Comparison of ENCODE assay signal across 8 cellular contexts in the genomic region with DNA sequence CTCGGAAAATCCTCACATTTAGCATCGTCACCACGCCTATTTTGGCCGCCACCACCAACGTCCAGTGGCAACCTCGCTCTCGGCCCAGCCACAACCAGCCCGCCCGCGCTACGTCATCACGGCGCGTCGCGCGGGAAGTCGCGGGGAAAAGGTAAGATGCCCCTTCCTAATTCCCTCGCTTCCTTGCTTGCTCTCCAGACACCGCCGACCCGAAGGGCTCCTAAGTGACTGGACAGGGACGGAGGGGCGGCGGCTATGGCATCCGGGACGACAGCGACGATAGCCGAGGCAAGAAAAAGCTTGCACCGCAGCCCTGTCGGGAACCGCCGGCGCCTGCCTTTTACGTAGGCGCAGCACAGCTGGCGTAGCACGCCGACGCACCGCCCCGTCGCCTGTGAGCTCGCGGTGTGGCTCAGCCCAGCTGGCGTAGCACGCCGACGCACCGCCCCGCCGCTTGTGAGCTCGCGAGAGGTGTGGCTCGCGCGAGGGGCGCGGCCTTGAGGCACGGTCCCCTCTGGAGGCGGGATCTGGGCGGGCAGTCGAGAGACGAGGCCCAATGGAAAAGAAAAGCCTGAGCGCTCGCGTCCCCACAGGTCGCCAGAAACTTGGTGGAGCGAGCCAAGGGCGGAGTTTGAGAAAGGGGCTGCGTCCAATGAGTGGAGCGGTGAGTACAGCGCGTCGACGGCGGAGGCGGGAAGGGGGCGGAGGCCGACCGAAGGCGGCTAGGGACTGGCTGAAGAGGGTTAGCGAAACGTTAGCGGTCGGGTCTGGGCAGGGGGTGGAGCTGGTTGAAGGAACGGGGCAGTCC. TPM values are rescaled to one million over a fixed set of nuclear protein-coding genes. Genes with fewer than 3 reads are reported as not detected.
A peak's percentile ranks its signal among the peaks of the same experiment; 100 is the strongest.
DNase-seq lines count a peak whose midpoint lies in the region; ATAC-seq, FAIRE-seq and TF ChIP-seq lines count a peak whose summit lies in the region.

HDAC6 (plus strand) TSS at position 787 of the 808 bp plus-strand sequence. CDS start 626 bp downstream, outside the sequence.

- no peaks in the 10 kb centered on the region; a peak in 1 of 5 replicates for H3K27me3 ChIP-seq in HepG2 (ENCODE audit: control insufficient read depth in 1 of 2, insufficient read depth in 2 of 2, low read length in 2 of 2)

- no peaks in the 10 kb centered on the region for H3K79me2 ChIP-seq in HepG2 (ENCODE audit: insufficient read depth, low read length)

- peak within 1 kb of the TSS; percentile 80 to 84 (median 81) for H3K4me3 ChIP-seq in HepG2 (replicated peaks in 1 of 3; ENCODE audit: insufficient read depth in 1 of 3, low read depth in 2 of 3, low read length in 3 of 3)

- CTCF ChIA-PET in HepG2 (lab: Yijun Ruan, JAX; ENCODE audit: low intra/inter-chr PET ratio, low total read pairs) = no interaction called here

- H2AFZ ChIP-seq in HepG2 (ENCODE audit: low read length) = no peak within 1 kb of the TSS

- no peaks in the 10 kb centered on the region for H3K9me3 ChIP-seq in HepG2 (ENCODE audit: low read length)

- peak within 1 kb of the TSS; percentile 81 for H3K4me2 ChIP-seq in HepG2 (ENCODE audit: low read depth, low read length)

- peaks cover 38% of the 10 kb centered on the region for H3K4me1 ChIP-seq in HepG2 (ENCODE audit: insufficient read depth, low read length)

- DNase-seq in NCI-H774 (lab: John Stamatoyannopoulos, UW) (peak; percentile 95), dermis blood vessel endothelial cell (peak; percentile 98), HepG2 (ENCODE audit: low spot score) (peak; percentile 95)
- peak; percentile 90 to 94 for DNase-seq in activated CD4-positive, alpha-beta T cell treated with anti-CD3 and anti-CD28 coated beads, Interleukin-2, amount 50 U/mL, for 48 hours
- DNase-seq in stimulated activated CD4-positive, alpha-beta T cell treated with anti-CD3 and anti-CD28 coated beads, Interleukin-4, amount 100 ng/mL, for 1 hour = peak; percentile 92

- TF ChIP-seq RAD21 in HepG2 (CRISPR knock-in tag; IDR thresholded peaks at IDR 0.05) = no peak

- WGBS in HepG2 (ENCODE audit: low lambda C conversion rate) = 0% methylated on average over 2 of the region's 89 CpGs

- no peak for TF ChIP-seq CTCF in C4-2B (conservative IDR thresholded peaks at IDR 0.05)
- no peak for TF ChIP-seq CTCF in HepG2 (CRISPR knock-in tag; IDR thresholded peaks at IDR 0.05)

- peak within 1 kb of the TSS; percentile 88 for H3K9ac ChIP-seq in HepG2 (ENCODE audit: insufficient read depth, low read depth, low read length)

- POLR2A ChIA-PET in HepG2 (lab: Yijun Ruan, JAX) = interaction anchor here (0.9 to 2.3 kb wide), 15 partner anchors 20 to 390 kb away, joined by 3 to 17 read pairs (median 6); partner anchors contain the start of genes OTUD5, PCSK1N, PQBP1 and SLC35A2

- peaks cover 0 to 3% of the 10 kb centered on the region in 2 experiments; a peak in 2 of 5 replicates for H3K36me3 ChIP-seq in HepG2 (replicated peaks in 1 of 2; ENCODE audit: control insufficient read depth in 1 of 2, insufficient read depth in 2 of 2, low read length in 2 of 2)

- TF ChIP-seq EP300 in HepG2 (IDR thresholded peaks at IDR 0.05; ENCODE audit: low read depth in 2 of 2, low read length in 2 of 2) (no peak), HepG2 (CRISPR knock-in tag; IDR thresholded peaks at IDR 0.05; ENCODE audit: borderline replicate concordance) (no peak)

- peak; percentile 66 for FAIRE-seq in HepG2 (lab: Jason Lieb, UNC)

- H4K20me1 ChIP-seq in HepG2 (ENCODE audit: insufficient read depth, low read length) = no peaks in the 10 kb centered on the region

- BruUV-seq in HepG2 (replicated peaks; lab: Mats Ljungman, UMichigan) = no TSS peak

- in situ Hi-C loops in HepG2 (cut with HindIII; ENCODE audit: extremely low pct_ligation_motif_present, low pct_unique_long_range_greater_than_20kb) = no loop called here

- peak in 1 of 2 experiments; percentile 44; a peak in 2 of 4 replicates for TF ChIP-seq POLR2A in HepG2 (IDR thresholded peaks at IDR 0.05; ENCODE audit: insufficient read depth in 1 of 2, low read depth in 2 of 2, low read length in 2 of 2)

- intact Hi-C loops in HepG2 (cut with micrococcal nuclease; ENCODE audit: unreplicated experiment) = no loop called here

- H3K27ac ChIP-seq in C4-2B = peak within 1 kb of the TSS; percentile 88
- peak within 1 kb of the TSS; percentile 98 for H3K27ac ChIP-seq in HepG2 (ENCODE audit: extremely low read length, insufficient read depth, low read length)

- ATAC-seq in GM19395 (IDR thresholded peaks at IDR 0.05; ENCODE audit: unreplicated experiment) = peak; percentile 90
- peak; percentile 81 for ATAC-seq in HG03565 (IDR thresholded peaks at IDR 0.05; ENCODE audit: unreplicated experiment)
- ATAC-seq in HepG2 = peak; percentile 91

TF ChIP-seq in HepG2, 621 proteins besides CTCF, POLR2A, EP300 and RAD21 (continues in another document):
- TF ChIP-seq ZBTB20 (CRISPR knock-in tag; IDR thresholded peaks at IDR 0.05; ENCODE audit: borderline replicate concordance, low read depth) (no peak), ZNF737 (CRISPR knock-in tag; IDR thresholded peaks at IDR 0.05; ENCODE audit: borderline replicate concordance) (no peak), ETV6 (CRISPR knock-in tag; conservative IDR thresholded peaks at IDR 0.05) (0 out of 2 replicates have a peak, but pooled peaks have one; percentile 33), KMT2A (CRISPR knock-in tag; IDR thresholded peaks at IDR 0.05) (0 out of 2 replicates have a peak, but pooled peaks have one; percentile 8), ZNF451 (CRISPR knock-in tag; IDR thresholded peaks at IDR 0.05) (no peak), RBAK (CRISPR knock-in tag; IDR thresholded peaks at IDR 0.05) (no peak), STAT5B (CRISPR knock-in tag; IDR thresholded peaks at IDR 0.05) (no peak)
- TF ChIP-seq, protein P1, sequence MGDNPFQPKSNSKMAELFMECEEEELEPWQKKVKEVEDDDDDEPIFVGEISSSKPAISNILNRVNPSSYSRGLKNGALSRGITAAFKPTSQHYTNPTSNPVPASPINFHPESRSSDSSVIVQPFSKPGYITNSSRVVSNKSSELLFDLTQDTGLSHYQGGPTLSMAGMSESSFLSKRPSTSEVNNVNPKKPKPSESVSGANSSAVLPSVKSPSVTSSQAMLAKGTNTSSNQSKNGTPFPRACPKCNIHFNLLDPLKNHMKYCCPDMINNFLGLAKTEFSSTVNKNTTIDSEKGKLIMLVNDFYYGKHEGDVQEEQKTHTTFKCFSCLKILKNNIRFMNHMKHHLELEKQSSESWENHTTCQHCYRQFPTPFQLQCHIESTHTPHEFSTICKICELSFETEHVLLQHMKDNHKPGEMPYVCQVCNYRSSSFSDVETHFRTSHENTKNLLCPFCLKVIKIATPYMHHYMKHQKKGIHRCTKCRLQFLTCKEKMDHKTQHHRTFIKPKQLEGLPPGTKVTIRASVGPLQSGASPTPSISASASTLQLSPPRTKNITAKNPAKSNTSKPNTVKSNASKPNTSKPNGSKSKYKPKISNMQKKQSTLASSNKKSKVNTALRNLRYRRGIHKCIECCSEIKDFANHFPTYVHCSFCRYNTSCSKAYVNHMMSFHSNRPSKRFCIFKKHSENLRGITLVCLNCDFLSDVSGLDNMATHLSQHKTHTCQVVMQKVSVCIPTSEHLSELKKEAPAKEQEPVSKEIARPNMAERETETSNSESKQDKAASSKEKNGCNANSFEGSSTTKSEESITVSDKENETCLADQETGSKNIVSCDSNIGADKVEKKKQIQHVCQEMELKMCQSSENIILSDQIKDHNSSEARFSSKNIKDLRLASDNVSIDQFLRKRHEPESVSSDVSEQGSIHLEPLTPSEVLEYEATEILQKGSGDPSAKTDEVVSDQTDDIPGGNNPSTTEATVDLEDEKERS (CRISPR knock-in tag; IDR thresholded peaks at IDR 0.05) = no peak
- TF ChIP-seq, protein P2, sequence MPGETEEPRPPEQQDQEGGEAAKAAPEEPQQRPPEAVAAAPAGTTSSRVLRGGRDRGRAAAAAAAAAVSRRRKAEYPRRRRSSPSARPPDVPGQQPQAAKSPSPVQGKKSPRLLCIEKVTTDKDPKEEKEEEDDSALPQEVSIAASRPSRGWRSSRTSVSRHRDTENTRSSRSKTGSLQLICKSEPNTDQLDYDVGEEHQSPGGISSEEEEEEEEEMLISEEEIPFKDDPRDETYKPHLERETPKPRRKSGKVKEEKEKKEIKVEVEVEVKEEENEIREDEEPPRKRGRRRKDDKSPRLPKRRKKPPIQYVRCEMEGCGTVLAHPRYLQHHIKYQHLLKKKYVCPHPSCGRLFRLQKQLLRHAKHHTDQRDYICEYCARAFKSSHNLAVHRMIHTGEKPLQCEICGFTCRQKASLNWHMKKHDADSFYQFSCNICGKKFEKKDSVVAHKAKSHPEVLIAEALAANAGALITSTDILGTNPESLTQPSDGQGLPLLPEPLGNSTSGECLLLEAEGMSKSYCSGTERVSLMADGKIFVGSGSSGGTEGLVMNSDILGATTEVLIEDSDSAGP (CRISPR knock-in tag; IDR thresholded peaks at IDR 0.05; ENCODE audit: borderline replicate concordance) = peak; percentile 68; the same call in 1 of the 2 replicates

RNA-seq across cellular contexts. Expression of gene HDAC6, which starts in this region (rescaled TPM):
- total RNA-seq in dermis blood vessel endothelial cell = 37.3 and 42.8 TPM in 2 replicates
- total RNA-seq in HepG2 (2016; rRNA removed; fragmentation: Illumina TruSeq; extraction: Trizol) = 57.8 and 80.4 TPM in 2 replicates
- 16.4 and 18.7 TPM in 2 replicates for total RNA-seq in HepG2 (2016; cell fraction: cytosol; rRNA removed; fragmentation: Illumina TruSeq; extraction: Trizol; ENCODE audit: low read depth)
- total RNA-seq in HepG2 (2016; cell fraction: insoluble cytoplasmic fraction; rRNA removed; fragmentation: Illumina TruSeq; extraction: Trizol) = 47.7 and 77.8 TPM in 2 replicates
- 22.7 and 25.7 TPM in 2 replicates for total RNA-seq in HepG2 (2016; cell fraction: membrane; rRNA removed; fragmentation: Illumina TruSeq; extraction: Trizol)
- total RNA-seq in HepG2 (2016; cell fraction: nucleus; rRNA removed; fragmentation: Illumina TruSeq; extraction: Trizol) = 85.5 and 102 TPM in 2 replicates
- polyA plus RNA-seq in HepG2 (2011; rRNA removed) = 93.6 and 113 TPM in 2 replicates
- polyA plus RNA-seq in HepG2 (2011; cell fraction: cytosol; rRNA removed) = 28.6 and 29.0 TPM in 2 replicates
- polyA plus RNA-seq in HepG2 (2011; cell fraction: nucleus; rRNA removed) = 538 and 699 TPM in 2 replicates
- polyA plus RNA-seq in HepG2 (2012) = 97.4 and 102 TPM in 2 replicates
- polyA plus RNA-seq in HepG2 (2016; cell fraction: cytosol; fragmentation: Illumina TruSeq; extraction: Trizol; ENCODE audit: low read depth) = 8.7 and 10.0 TPM in 2 replicates
- 42.5 and 59.2 TPM in 2 replicates for polyA plus RNA-seq in HepG2 (2016; cell fraction: insoluble cytoplasmic fraction; fragmentation: Illumina TruSeq; extraction: Trizol; ENCODE audit: low read depth)
- polyA plus RNA-seq in HepG2 (2016; cell fraction: membrane; fragmentation: Illumina TruSeq; extraction: Trizol; ENCODE audit: low read depth) = 17.0 and 17.4 TPM in 2 replicates
- polyA plus RNA-seq in HepG2 (2016; cell fraction: nucleus; fragmentation: Illumina TruSeq; extraction: Trizol; ENCODE audit: insufficient read depth, low read depth) = 255 and 257 TPM in 2 replicates
- polyA minus RNA-seq in HepG2 (2011; rRNA and poly(A)+ RNA removed; ENCODE audit: low replicate concordance) = 48.3 and 102 TPM in 2 replicates
- 29.5 and 40.0 TPM in 2 replicates for polyA minus RNA-seq in HepG2 (2011; cell fraction: cytosol; rRNA and poly(A)+ RNA removed)
- polyA minus RNA-seq in HepG2 (2011; cell fraction: nucleus; rRNA and poly(A)+ RNA removed) = 90.8 and 96.6 TPM in 2 replicates

Comparison
In these comparisons a context has a peak if more than half of its experiments do, and no peak if none do; other contexts are left out.
1. Peak in every context shown above with its lines: DNase-seq, ATAC-seq, H3K4me3 ChIP-seq and H3K27ac ChIP-seq.